ENCODE assay signal across 20 cellular contexts in the genomic region with DNA sequence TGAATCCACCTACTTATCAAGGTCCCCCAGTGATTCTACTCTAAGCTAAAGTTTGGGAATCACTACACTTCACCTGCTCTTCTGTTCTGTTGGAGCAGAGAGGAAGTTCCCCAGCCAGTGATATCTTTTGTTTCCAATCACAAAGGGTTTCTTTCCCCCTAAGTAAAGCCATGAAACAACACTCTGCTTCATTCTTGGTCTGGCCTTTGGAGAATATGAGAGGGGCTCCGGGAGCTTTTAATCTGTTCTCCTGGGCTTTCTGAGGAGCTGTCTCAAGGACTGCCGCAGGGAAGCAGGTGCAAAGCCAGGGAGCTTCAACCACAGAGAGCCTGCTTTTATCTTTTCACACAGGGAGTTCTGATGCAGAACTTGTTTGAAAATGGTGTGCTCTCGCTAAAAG. TPM values are rescaled to one million over a fixed set of nuclear protein-coding genes. Genes with fewer than 3 reads are reported as not detected.
DNase-seq lines count a peak whose midpoint lies in the region; ATAC-seq and TF ChIP-seq lines count a peak whose summit lies in the region.
"Had no signal": no experiment of that assay in that cellular context is flagged by ENCODE, and none has a peak within 500 bp of the region (broad histone marks: within the 10 kb centered on the region; RNA-seq: fewer than 3 reads in every experiment).

No MANE protein-coding gene starts in this region.

- peaks cover 15% of the 10 kb centered on the region; the same call in 1 of the 2 replicates for H3F3A ChIP-seq in PC-9 (ENCODE audit: insufficient read depth, low read depth)

- no peaks in the 10 kb centered on the region for H4K20me1 ChIP-seq in PC-9 (ENCODE audit: insufficient read depth)

- no peaks in the 10 kb centered on the region for H3K79me2 ChIP-seq in PC-9 (ENCODE audit: low read depth)

- POLR2A ChIA-PET in PC-9 (lab: Charles Lee; ENCODE audit: unreplicated experiment): no interaction called here

- intact Hi-C loops in cardiac septum (cut with DNase I) (no loop called here), Right ventricle myocardium superior (cut with DNase I) (no loop called here), PC-9 (cut with micrococcal nuclease; ENCODE audit: unreplicated experiment) (loop anchor here (5.0 kb wide), 1 partner anchor 33 kb away; no protein-coding TSS in a partner anchor)

- peaks cover 25% of the 10 kb centered on the region for H3K4me1 ChIP-seq in PC-9 (replicated peaks; ENCODE audit: insufficient read depth)

- DNase-seq in cardiac septum (ENCODE audit: low spot score): peak; percentile 31
- DNase-seq in Right ventricle myocardium superior: no peak
- peak; percentile 56 for DNase-seq in NCI-H69 (lab: John Stamatoyannopoulos, UW)
- DNase-seq in fibroblast of the aortic adventitia (ENCODE audit: low read depth): no peak
- no peak for DNase-seq in stimulated activated naive CD8-positive, alpha-beta T cell treated with anti-CD3 and anti-CD28 coated beads, Interleukin-15, amount 100 ng/mL, for 72 hours
- DNase-seq in PC-9: no peak
- no peak for DNase-seq in HPDE6-E6E7 (ENCODE audit: extremely low spot score)
- DNase-seq: Caco-2; CD4-positive, alpha-beta T cell; GF-D8; GOT3; NCI-H146; NCI-H2081; NCI-H2227 treated with DMSO at 0.1 percent for 48 hours; NCI-H524; Peyer's patch; SW 1271 had no signal

- H3K27ac Mint-ChIP-seq in stimulated activated naive CD8-positive, alpha-beta T cell treated with anti-CD3 and anti-CD28 coated beads, Interleukin-15, amount 100 ng/mL, for 72 hours: no peak overlapping the region
- H3K27ac Mint-ChIP-seq: CD4-positive, alpha-beta T cell had no signal

- H3K9me3 ChIP-seq in PC-9 (ENCODE audit: insufficient read depth, low read depth): no peaks in the 10 kb centered on the region
- H3K9me3 ChIP-seq: Caco-2, Peyer's patch had no signal

- ATAC-seq in Right ventricle myocardium superior (ENCODE audit: poor library complexity) (no peak), HG02885 (IDR thresholded peaks at IDR 0.05; ENCODE audit: poor library complexity, unreplicated experiment) (no peak)
- ATAC-seq in stimulated activated naive CD8-positive, alpha-beta T cell treated with anti-CD3 and anti-CD28 coated beads, Interleukin-15, amount 100 ng/mL, for 72 hours: no peak
- ATAC-seq: Right ventricle myocardium inferior had no signal

- CTCF ChIA-PET in PC-9 (lab: Charles Lee): no interaction called here

- no peak overlapping the region for H3K27ac ChIP-seq in PC-9

- H3K4me3 Mint-ChIP-seq in stimulated activated naive CD8-positive, alpha-beta T cell treated with anti-CD3 and anti-CD28 coated beads, Interleukin-15, amount 100 ng/mL, for 72 hours: no peak overlapping the region
- H3K4me3 Mint-ChIP-seq: CD4-positive, alpha-beta T cell had no signal

- H3K27me3 ChIP-seq in PC-9 (ENCODE audit: insufficient read depth, low read depth): no peaks in the 10 kb centered on the region
- H3K27me3 ChIP-seq: Peyer's patch had no signal

- H3K4me2 ChIP-seq in PC-9: no peak overlapping the region

- BruUV-seq in PC-9 (replicated peaks; lab: Mats Ljungman, UMichigan): no TSS peak

- H3K4me1 Mint-ChIP-seq in stimulated activated naive CD8-positive, alpha-beta T cell treated with anti-CD3 and anti-CD28 coated beads, Interleukin-15, amount 100 ng/mL, for 72 hours: peaks cover 4% of the 10 kb centered on the region

- H3K36me3 ChIP-seq in PC-9 (ENCODE audit: low read depth): no peaks in the 10 kb centered on the region
- H3K36me3 ChIP-seq: Peyer's patch had no signal

- peaks cover 16% of the 10 kb centered on the region for H3K27me3 Mint-ChIP-seq in stimulated activated naive CD8-positive, alpha-beta T cell treated with anti-CD3 and anti-CD28 coated beads, Interleukin-15, amount 100 ng/mL, for 72 hours

- no peaks in the 10 kb centered on the region for H3K9me3 Mint-ChIP-seq in stimulated activated naive CD8-positive, alpha-beta T cell treated with anti-CD3 and anti-CD28 coated beads, Interleukin-15, amount 100 ng/mL, for 72 hours
- H3K9me3 Mint-ChIP-seq: CD4-positive, alpha-beta T cell had no signal

- peak overlapping the region; percentile 16 for H3K4me3 ChIP-seq in fibroblast of the aortic adventitia (ENCODE audit: low read depth, low read length)
- H3K4me3 ChIP-seq in PC-9: no peak overlapping the region

- no peaks in the 10 kb centered on the region for H3K9me2 ChIP-seq in PC-9 (ENCODE audit: insufficient read depth)

- no peak overlapping the region for H2AFZ ChIP-seq in PC-9

- TF ChIP-seq CTCF in fibroblast of the aortic adventitia (IDR thresholded peaks at IDR 0.05; ENCODE audit: insufficient read depth, low read length) (no peak), PC-9 (conservative IDR thresholded peaks at IDR 0.05) (no peak)

RNA-seq across cellular contexts. Expression of a gene that starts 10.1 kb away (rescaled TPM):
- total RNA-seq in cardiac septum (not detected), Right ventricle myocardium superior (not detected), fibroblast of the aortic adventitia (ENCODE audit: low replicate concordance) (not detected in 2 replicates), PC-9 (2021) (0.58 and 0.94 TPM in 2 replicates)
- total RNA-seq: CD4-positive, alpha-beta T cell; M059J; Peyer's patch; Right ventricle myocardium inferior had no signal

RNA-seq across cellular contexts. Expression of a gene that starts 18.7 kb away (rescaled TPM):
- not detected for total RNA-seq in cardiac septum
- 0.30 TPM for total RNA-seq in Right ventricle myocardium superior
- 2.0 TPM in 1 of 2 replicates, not detected in the other for total RNA-seq in fibroblast of the aortic adventitia (ENCODE audit: low replicate concordance)
- 22.9 and 23.4 TPM in 2 replicates for total RNA-seq in PC-9 (2021)
- total RNA-seq: CD4-positive, alpha-beta T cell had no signal

RNA-seq across cellular contexts. Expression of a gene that starts 38.8 kb away (rescaled TPM):
- 103 TPM for total RNA-seq in cardiac septum
- 116 TPM for total RNA-seq in Right ventricle myocardium superior
- 62.4 and 228 TPM in 2 replicates for total RNA-seq in fibroblast of the aortic adventitia (ENCODE audit: low replicate concordance)
- total RNA-seq in PC-9 (2021): 473 and 481 TPM in 2 replicates

Comparison
In these comparisons a context has a peak if more than half of its experiments do, and no peak if none do; other contexts are left out.
1. DNase-seq: peak in cardiac septum (single experiment) and NCI-H69 (single experiment); none in Right ventricle myocardium superior (single experiment), fibroblast of the aortic adventitia (single experiment), stimulated activated naive CD8-positive, alpha-beta T cell treated with anti-CD3 and anti-CD28 coated beads, Interleukin-15, amount 100 ng/mL, for 72 hours (0 of 2), PC-9 (0 of 2) and HPDE6-E6E7 (single experiment).